1 cellular context compared by ENCODE assay signal in the genomic region with DNA sequence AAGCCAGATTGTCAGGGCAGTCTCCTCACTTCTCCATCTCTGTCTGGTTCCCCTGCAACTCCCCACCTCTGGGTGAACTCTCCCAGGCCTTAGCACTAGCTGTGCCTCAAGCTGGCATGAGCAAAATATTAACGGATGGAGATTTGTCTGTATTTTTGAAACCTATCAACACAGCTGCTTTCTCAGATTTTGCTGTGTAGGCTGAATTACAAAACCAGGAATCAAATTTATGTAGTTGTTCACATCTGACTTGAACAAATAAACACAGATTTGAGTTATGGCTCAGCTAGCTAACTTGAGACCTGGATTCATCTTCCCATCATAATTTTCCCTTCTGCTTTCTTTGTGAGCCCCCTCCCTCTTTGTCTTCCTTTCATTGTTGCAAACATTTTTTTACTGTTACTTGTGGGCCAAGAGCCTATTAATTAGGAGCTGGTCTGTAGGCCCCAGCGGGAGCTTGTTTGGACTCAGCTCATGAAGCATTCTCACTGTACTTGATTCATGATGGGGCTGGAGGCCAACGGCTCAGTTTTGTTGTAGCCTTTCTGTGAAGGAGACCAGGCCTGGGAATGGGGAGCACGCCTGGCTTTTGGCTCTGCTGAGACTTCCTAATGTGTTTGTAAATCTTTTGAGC.
TF ChIP-seq lines count a peak whose summit lies in the region.

No MANE protein-coding gene starts in this region.

TF ChIP-seq in GM23338, 12 proteins besides CTCF, POLR2A, EP300 and RAD21 (continued from another document):
- TF ChIP-seq STAT1 (IDR thresholded peaks at IDR 0.05; ENCODE audit: unreplicated experiment) (no peak), JUNB (IDR thresholded peaks at IDR 0.05; ENCODE audit: unreplicated experiment) (no peak)
TF ChIP-seq in GM23338: peak in this region for 0.
